Comparison of ENCODE assay signal across 10 cellular contexts in genomic region chr14:98785578-98785977, GRCh38.
"Had no signal": no experiment of that assay in that cellular context is flagged by ENCODE, and none has a peak within 500 bp of the region (broad histone marks: within the 10 kb centered on the region; RNA-seq: fewer than 3 reads in every experiment).

No MANE protein-coding gene starts in this region.

- H3K9me3 ChIP-seq: HAP-1 had no signal

- FAIRE-seq: H54 had no signal

- DNase-seq: GM23248, GOT3, H7, H9, HCEC 1CT, HFFc6 had no signal

- H3K4me1 ChIP-seq: HAP-1 had no signal

- H3K4me1 Mint-ChIP-seq: GM23338, H9 had no signal

- H3K4me3 Mint-ChIP-seq: GM23338, H9, HFFc6 had no signal

- H2AFZ ChIP-seq: GM23248, GM23338 had no signal

- ATAC-seq: GM23338, HCT116 had no signal

- H3K27ac Mint-ChIP-seq: GM23338, H9, HFFc6 had no signal

- H3K36me3 ChIP-seq: HAP-1 had no signal

- H3K4me2 ChIP-seq: GM23338 had no signal

- H3K4me3 ChIP-seq: GM23248, GM23338, HAP-1 had no signal

- H3K9ac ChIP-seq: GM23248 had no signal

- H3K9me3 Mint-ChIP-seq: GM23338, H9 had no signal

- H3K27ac ChIP-seq: GM23248 had no signal
